In the genomic region with DNA sequence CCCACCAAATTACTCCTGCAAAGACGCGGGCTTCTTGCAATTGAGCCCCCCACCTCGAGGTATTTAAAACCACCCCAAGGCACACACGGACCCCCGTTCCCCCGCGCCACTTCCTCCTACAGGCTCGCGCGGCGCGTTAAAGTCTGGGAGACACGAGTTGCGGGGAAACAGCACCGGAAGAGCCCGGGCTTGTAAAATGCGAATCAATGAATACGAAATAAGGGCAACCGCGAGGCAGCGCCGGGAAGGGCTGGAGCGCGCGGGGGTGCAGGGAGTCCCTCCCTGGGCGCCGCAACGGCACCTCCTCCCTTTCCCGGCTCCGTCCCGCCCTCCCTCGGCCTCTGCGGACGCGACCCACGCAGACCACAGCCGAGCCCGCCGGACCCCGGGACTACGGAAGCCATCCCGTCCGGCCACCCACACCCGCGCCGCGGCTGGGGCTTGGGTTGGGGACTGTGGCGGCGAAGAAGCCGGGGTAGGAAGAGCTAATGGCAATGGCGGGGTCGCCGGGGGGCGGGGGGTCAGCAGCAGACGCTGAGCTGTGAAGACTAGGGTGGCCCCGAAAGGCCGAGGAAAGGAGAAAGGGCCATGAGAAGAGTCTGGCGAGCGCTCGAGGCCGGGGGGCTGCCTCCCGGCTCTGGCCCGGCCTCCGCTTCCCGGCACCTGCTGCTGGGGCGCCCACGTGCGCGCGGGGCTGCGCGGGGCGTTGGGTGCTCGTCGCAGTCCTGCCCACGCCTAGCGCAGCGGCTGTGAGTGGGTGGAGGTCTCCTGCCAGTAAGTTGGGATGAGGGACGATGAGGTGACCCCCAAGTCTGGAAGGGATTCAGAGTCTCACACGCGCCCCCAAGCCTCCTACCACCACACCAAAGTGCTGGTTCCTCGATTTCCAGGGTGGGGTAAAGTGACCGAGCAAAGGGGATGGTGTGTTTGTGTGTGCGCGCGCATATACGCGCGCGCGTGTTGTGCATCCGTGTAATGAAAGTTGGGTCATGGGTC, we compare ENCODE assay signal across 9 cellular contexts. TPM values are rescaled to one million over a fixed set of nuclear protein-coding genes. Genes with fewer than 3 reads are reported as not detected.
DNase-seq lines count a peak whose midpoint lies in the region; ATAC-seq and TF ChIP-seq lines count a peak whose summit lies in the region.
"Had no signal": no experiment of that assay in that cellular context is flagged by ENCODE, and none has a peak within 500 bp of the region (broad histone marks: within the 10 kb centered on the region; RNA-seq: fewer than 3 reads in every experiment).

No MANE protein-coding gene starts in this region.

- ATAC-seq in GM21447 (IDR thresholded peaks at IDR 0.05; ENCODE audit: unreplicated experiment) (peak; percentile 15), esophagus mucosa (no peak), GM21619 (IDR thresholded peaks at IDR 0.05; ENCODE audit: unreplicated experiment) (no peak)

- H3K36me3 ChIP-seq in ascending aorta (no peaks in the 10 kb centered on the region), mesodermal cell (ENCODE audit: control insufficient read depth, insufficient read depth, low read length) (peaks cover 5% of the 10 kb centered on the region)

- H3K4me1 ChIP-seq in ascending aorta = no peaks in the 10 kb centered on the region
- H3K4me1 ChIP-seq in mesodermal cell (ENCODE audit: control insufficient read depth, insufficient read depth, low read length, poor library complexity, severe bottlenecking) = peaks cover 5% of the 10 kb centered on the region

- DNase-seq in AG08396 (ENCODE audit: low spot score) = peak; percentile 30
- DNase-seq in ascending aorta (ENCODE audit: low spot score in 2 of 2) = no peak
- DNase-seq in NCI-H2171 treated with DMSO at 0.1 percent for 48 hours (lab: John Stamatoyannopoulos, UW) = no peak
- DNase-seq in T-helper 2 cell = no peak
- DNase-seq: T-helper 1 cell had no signal

- WGBS in mesodermal cell (ENCODE audit: insufficient coverage in 2 of 2), 2 experiments = 1 to 2% methylated on average over 43 to 60 of the region's 92 CpGs

- intact Hi-C loops in ascending aorta (cut with DNase I) = no loop called here

- no peaks in the 10 kb centered on the region for H3K27me3 ChIP-seq in ascending aorta

- H3K4me3 ChIP-seq in ascending aorta (peak overlapping the region; percentile 40 to 58), mesodermal cell (ENCODE audit: extremely low read depth, insufficient read depth, low read length, poor library complexity, severe bottlenecking) (peak overlapping the region; percentile 57)

- H3K9me3 ChIP-seq in ascending aorta (no peaks in the 10 kb centered on the region), mesodermal cell (ENCODE audit: control insufficient read depth, low read length) (no peaks in the 10 kb centered on the region)

- no peak for TF ChIP-seq CTCF in ascending aorta (IDR thresholded peaks at IDR 0.05)

- no peak overlapping the region for H3K27ac ChIP-seq in ascending aorta
- no peak overlapping the region for H3K27ac ChIP-seq in mesodermal cell (ENCODE audit: low read depth, low read length, severe bottlenecking)

RNA-seq across cellular contexts. Expression of gene NETO1, which starts 1.2 kb away (rescaled TPM):
- total RNA-seq in ascending aorta = not detected
- polyA plus RNA-seq in mesodermal cell (2013, experiment 1 of 2) = 13.2 TPM
- polyA plus RNA-seq in mesodermal cell (2013, experiment 2 of 2) = 7.1 TPM
- not detected for total RNA-seq in esophagus mucosa
